20 cellular contexts compared by ENCODE assay signal in genomic region chr20:32559216-32559752, GRCh38. TPM values are rescaled to one million over a fixed set of nuclear protein-coding genes. Genes with fewer than 3 reads are reported as not detected.
DNase-seq lines count a peak whose midpoint lies in the region; ATAC-seq, FAIRE-seq and TF ChIP-seq lines count a peak whose summit lies in the region.
"Had no signal": no experiment of that assay in that cellular context is flagged by ENCODE, and none has a peak within 500 bp of the region (broad histone marks: within the 10 kb centered on the region; RNA-seq: fewer than 3 reads in every experiment).

No MANE protein-coding gene starts in this region.

- no peak for TF ChIP-seq RAD21 in GM12878 (IDR thresholded peaks at IDR 0.05; ENCODE audit: insufficient read depth, low read depth, low read length)

- H3K36me3 ChIP-seq in CD4-positive, CD25-positive, alpha-beta regulatory T cell (ENCODE audit: control insufficient read depth, insufficient read depth, low read length), result peaks cover 4% of the 10 kb centered on the region
- H3K36me3 ChIP-seq in CD8-positive, alpha-beta T cell (ENCODE audit: insufficient read depth, low read length), result no peaks in the 10 kb centered on the region
- no peaks in the 10 kb centered on the region for H3K36me3 ChIP-seq in GM12878 (ENCODE audit: control insufficient read depth in 2 of 2, insufficient read depth in 2 of 2, low read length in 1 of 2)
- H3K36me3 ChIP-seq: left lung, upper lobe of right lung had no signal

- TF ChIP-seq EP300 in GM12878 (IDR thresholded peaks at IDR 0.05; ENCODE audit: borderline replicate concordance in 1 of 2, control insufficient read depth in 1 of 2, low read depth in 2 of 2, low read length in 2 of 2), result no peak

- BruUV-seq in GM12878 (replicated peaks; lab: Mats Ljungman, UMichigan), result no TSS peak

- no peak for DNase-seq in CD4-positive, CD25-positive, alpha-beta regulatory T cell
- DNase-seq in CD8-positive, alpha-beta T cell, result no peak
- DNase-seq in GM12878 (ENCODE audit: low read depth, low spot score), result no peak
- no peak for DNase-seq in GM12891 (ENCODE audit: insufficient read length, low spot score)
- no peak for DNase-seq in mesenteric fat pad (ENCODE audit: low spot score)
- DNase-seq in hippocampal formation (lab: John Stamatoyannopoulos, UW), result no peak
- DNase-seq: activated naive CD4-positive, alpha-beta T cell treated with anti-CD3 and anti-CD28 coated beads, Interleukin-2, amount 50 U/mL, for 16 hours; Karpas-422; MV-4-11; NCI-H146; NK-92 treated with Interleukin-12 subunit alpha and Interleukin-12 subunit beta, amount 100 ng/mL, for 24 hours; psoas muscle; stimulated activated CD8-positive, alpha-beta memory T cell treated with anti-CD3 and anti-CD28 coated beads, Interleukin-4, amount 100 ng/mL, for 48 hours; upper lobe of right lung had no signal

- no peaks in the 10 kb centered on the region for H3K27me3 ChIP-seq in CD4-positive, CD25-positive, alpha-beta regulatory T cell (ENCODE audit: control insufficient read depth, insufficient read depth, low read length)
- no peaks in the 10 kb centered on the region for H3K27me3 ChIP-seq in CD8-positive, alpha-beta T cell (ENCODE audit: insufficient read depth, low read length)
- H3K27me3 ChIP-seq in GM12878 (replicated peaks in 1 of 2; ENCODE audit: control insufficient read depth in 2 of 2, insufficient read depth in 2 of 2, low read length in 1 of 2), result no peaks in the 10 kb centered on the region

- RAD21 ChIA-PET in GM12878 (lab: Charles Lee; ENCODE audit: unreplicated experiment), result no interaction called here

- peak overlapping the region in 2 of 3 donors; percentile 31 to 46 for H3K27ac Mint-ChIP-seq in CD4-positive, CD25-positive, alpha-beta regulatory T cell
- peak overlapping the region; percentile 23 for H3K27ac Mint-ChIP-seq in CD8-positive, alpha-beta T cell
- H3K27ac Mint-ChIP-seq in nephron, result peak overlapping the region in 2 of 3 experiments; percentile 41 to 42

- H3K4me3 ChIP-seq in CD4-positive, CD25-positive, alpha-beta regulatory T cell (ENCODE audit: low read depth, low read length), result no peak overlapping the region
- no peak overlapping the region for H3K4me3 ChIP-seq in CD8-positive, alpha-beta T cell (ENCODE audit: low read depth, low read length)
- H3K4me3 ChIP-seq in GM12878, result no peak overlapping the region
- H3K4me3 ChIP-seq: left lung, PC-9, psoas muscle, upper lobe of right lung had no signal

- H3K4me2 ChIP-seq in GM12878 (ENCODE audit: control insufficient read depth, insufficient read depth), result no peak overlapping the region
- H3K4me2 ChIP-seq: PC-9 had no signal

- intact Hi-C loops in CD8-positive, alpha-beta T cell (cut with DNase I, micrococcal nuclease), result no loop called here
- intact Hi-C loops in GM12878 (cut with micrococcal nuclease; ENCODE audit: unreplicated experiment), result no loop called here

- CTCF ChIA-PET in CD8-positive, alpha-beta T cell (lab: Charles Lee), result no interaction called here
- CTCF ChIA-PET in GM12878 (lab: Yijun Ruan, JAX), result no interaction called here

- TF ChIP-seq POLR2A in GM12878 (IDR thresholded peaks at IDR 0.05; ENCODE audit: low read depth, low read length) (no peak), GM12891 (IDR thresholded peaks at IDR 0.05; ENCODE audit: low read depth, low read length) (no peak)

- no peak for ATAC-seq in CD4-positive, CD25-positive, alpha-beta regulatory T cell (ENCODE audit: low read depth in 2 of 2)
- ATAC-seq in CD8-positive, alpha-beta T cell, result no peak
- ATAC-seq in GM12878 (no peak), HG03025 (IDR thresholded peaks at IDR 0.05; ENCODE audit: low FRiP score, unreplicated experiment) (no peak)
- ATAC-seq: activated CD4-positive, CD25-positive, alpha-beta regulatory T cell treated with anti-CD3 and anti-CD28 coated beads, Interleukin-2, amount 50 U/mL, for 24 hours; left lung had no signal

- H3K27me3 Mint-ChIP-seq in CD4-positive, CD25-positive, alpha-beta regulatory T cell, result no peaks in the 10 kb centered on the region
- H3K27me3 Mint-ChIP-seq in CD8-positive, alpha-beta T cell (ENCODE audit: low read depth), result no peaks in the 10 kb centered on the region
- H3K27me3 Mint-ChIP-seq in nephron (ENCODE audit: low read depth), result peaks cover 4% of the 10 kb centered on the region

- SMC1A ChIA-PET in GM12878 (lab: Charles Lee; ENCODE audit: uncharacterized antibody, unreplicated experiment), result interaction anchor here (0.6 kb wide), 1 partner anchor 53 kb away, joined by 3 read pairs; no protein-coding TSS in a partner anchor

- H3K4me3 Mint-ChIP-seq in CD4-positive, CD25-positive, alpha-beta regulatory T cell, result no peak overlapping the region
- no peak overlapping the region for H3K4me3 Mint-ChIP-seq in CD8-positive, alpha-beta T cell
- no peak overlapping the region for H3K4me3 Mint-ChIP-seq in nephron

- no peak overlapping the region for H3K9ac ChIP-seq in GM12878 (ENCODE audit: control insufficient read depth, insufficient read depth, low read length)

- H3K79me2 ChIP-seq in GM12878 (ENCODE audit: control insufficient read depth, insufficient read depth, low read length), result no peaks in the 10 kb centered on the region; the same call in 1 of the 2 replicates

- H3K4me1 Mint-ChIP-seq in CD4-positive, CD25-positive, alpha-beta regulatory T cell, result peaks cover 9 to 76% (median 38%) of the 10 kb centered on the region in 4 donors
- H3K4me1 Mint-ChIP-seq in CD8-positive, alpha-beta T cell (ENCODE audit: low read depth), result peaks cover 74% of the 10 kb centered on the region
- H3K4me1 Mint-ChIP-seq in nephron, result peaks cover 50% of the 10 kb centered on the region

- H3K36me3 Mint-ChIP-seq in CD4-positive, CD25-positive, alpha-beta regulatory T cell, result peaks cover 15% of the 10 kb centered on the region
- peaks cover 34% of the 10 kb centered on the region for H3K36me3 Mint-ChIP-seq in CD8-positive, alpha-beta T cell
- peaks cover 3% of the 10 kb centered on the region for H3K36me3 Mint-ChIP-seq in nephron (ENCODE audit: low read depth)

- no peaks in the 10 kb centered on the region for H3K9me3 Mint-ChIP-seq in CD4-positive, CD25-positive, alpha-beta regulatory T cell
- H3K9me3 Mint-ChIP-seq in CD8-positive, alpha-beta T cell, result no peaks in the 10 kb centered on the region
- H3K9me3 Mint-ChIP-seq in nephron, result no peaks in the 10 kb centered on the region

- in situ Hi-C loops in GM12878 (cut with MboI), result no loop called here

- no peaks in the 10 kb centered on the region for H3K9me3 ChIP-seq in CD4-positive, CD25-positive, alpha-beta regulatory T cell (ENCODE audit: control insufficient read depth in 2 of 2, low read length in 2 of 2)
- no peaks in the 10 kb centered on the region for H3K9me3 ChIP-seq in CD8-positive, alpha-beta T cell (ENCODE audit: low read length)
- H3K9me3 ChIP-seq in GM12878 (replicated peaks; ENCODE audit: control insufficient read depth, insufficient read depth, low read length), result no peaks in the 10 kb centered on the region
- H3K9me3 ChIP-seq: left lung, psoas muscle, upper lobe of right lung had no signal

- no peak overlapping the region for H3K27ac ChIP-seq in CD4-positive, CD25-positive, alpha-beta regulatory T cell (ENCODE audit: insufficient read depth, low read length, poor library complexity, severe bottlenecking)
- H3K27ac ChIP-seq in CD8-positive, alpha-beta T cell (ENCODE audit: low read depth, low read length), result no peak overlapping the region
- H3K27ac ChIP-seq in GM12878 (ENCODE audit: control insufficient read depth, insufficient read depth), result no peak overlapping the region
- H3K27ac ChIP-seq: epithelial cell of prostate, left lung, PC-9, psoas muscle, upper lobe of right lung had no signal

- TF ChIP-seq CTCF in CD8-positive, alpha-beta T cell (IDR thresholded peaks at IDR 0.05), result no peak
- TF ChIP-seq CTCF in GM12878 (IDR thresholded peaks at IDR 0.05 in 2 of 3, conservative IDR thresholded peaks at IDR 0.05 in 1 of 3; ENCODE audit: control insufficient read depth in 2 of 3, extremely low read depth in 1 of 3, insufficient read depth in 1 of 3, low read depth in 3 of 3, low read length in 3 of 3) (no peak), nephron (IDR thresholded peaks at IDR 0.05; ENCODE audit: unreplicated experiment in 3 of 3) (no peak)

- H3K4me1 ChIP-seq in CD4-positive, CD25-positive, alpha-beta regulatory T cell (ENCODE audit: control insufficient read depth, insufficient read depth, low read length, poor library complexity, severe bottlenecking), result peaks cover 42% of the 10 kb centered on the region
- peaks cover 69% of the 10 kb centered on the region for H3K4me1 ChIP-seq in CD8-positive, alpha-beta T cell (ENCODE audit: insufficient read depth, low read length)
- peaks cover 5% of the 10 kb centered on the region for H3K4me1 ChIP-seq in GM12878 (ENCODE audit: control insufficient read depth, insufficient read depth, low read length)
- H3K4me1 ChIP-seq: psoas muscle, upper lobe of right lung had no signal

- FAIRE-seq in GM12878 (lab: Jason Lieb, UNC), result no peak
- FAIRE-seq in GM12891 (lab: Jason Lieb, UNC), result no peak

- POLR2A ChIA-PET in CD8-positive, alpha-beta T cell (lab: Charles Lee), result interaction anchor here (1.0 to 5.7 kb wide), 2 partner anchors 17 to 21 kb away, joined by 3 to 28 read pairs; no protein-coding TSS in a partner anchor
- POLR2A ChIA-PET in GM12878 (lab: Charles Lee), result no interaction called here

- H2AFZ ChIP-seq in GM12878 (ENCODE audit: control insufficient read depth, low read depth, low read length), result no peak overlapping the region
- H2AFZ ChIP-seq: PC-9 had no signal

- H4K20me1 ChIP-seq in GM12878 (ENCODE audit: control insufficient read depth, insufficient read depth), result no peaks in the 10 kb centered on the region

- WGBS in GM12878 (ENCODE audit: insufficient coverage, insufficient replicate concordance, low lambda C conversion rate, missing lambda C conversion rate), result 71% methylated on average over 7 of the region's 7 CpGs

RNA-seq across cellular contexts. Expression of gene NOL4L, which starts 25.8 kb away (rescaled TPM):
- 84.8 TPM for total RNA-seq in CD4-positive, CD25-positive, alpha-beta regulatory T cell
- polyA plus RNA-seq in CD4-positive, CD25-positive, alpha-beta regulatory T cell, result 10 to 100 TPM in 3 of 4 donors, 1 to 10 TPM in 1; 7.1 to 11.4 (median 10.6) TPM
- 10 to 100 TPM; 39.1 to 39.7 TPM for total RNA-seq in CD8-positive, alpha-beta T cell
- 72.6 and 77.1 TPM in 2 replicates for total RNA-seq in GM12878 (2013; cell fraction: nucleolus; rRNA removed)
- 8.1 and 9.5 TPM in 2 replicates for total RNA-seq in GM12878 (2014; rRNA removed)
- total RNA-seq in GM12878 (2014; rRNA removed; fragmentation: Illumina TruSeq; extraction: Trizol), result 6.2 and 6.5 TPM in 2 replicates
- total RNA-seq in GM12878 (2021), result 24.0 and 30.0 TPM in 2 replicates
- 3.1 TPM for polyA plus RNA-seq in GM12878 (2011; ENCODE audit: low read depth)
- polyA plus RNA-seq in GM12878 (2011; rRNA removed), result 5.9 and 8.0 TPM in 2 replicates
- 6.0 and 6.7 TPM in 2 replicates for polyA plus RNA-seq in GM12878 (2011; cell fraction: cytosol; rRNA removed)
- polyA plus RNA-seq in GM12878 (2011; cell fraction: nucleus; rRNA removed), result 36.6 and 37.1 TPM in 2 replicates
- polyA plus RNA-seq in GM12878 (2012), result 6.1 and 6.9 TPM in 2 replicates
- 4.0 and 7.9 TPM in 2 replicates for polyA plus RNA-seq in GM12878 (2014; fragmentation: Illumina TruSeq; extraction: Trizol)
- polyA plus RNA-seq in GM12878 (2014; fragmentation: Nextera tagmentation; extraction: Ambion mirVana), result 1 to 10 TPM; 2.3 to 3.9 TPM
- 9.5 and 10.8 TPM in 2 replicates for polyA plus RNA-seq in GM12878 (2014; rRNA removed)
- polyA plus RNA-seq in GM12878 (2016; fragmentation: Nextera tagmentation; extraction: Ambion mirVana), result 1 to 10 TPM; 7.9 to 8.2 TPM
- 6.5 and 10.4 TPM in 2 replicates for polyA minus RNA-seq in GM12878 (2011; rRNA and poly(A)+ RNA removed)
- polyA minus RNA-seq in GM12878 (2011; cell fraction: cytosol; rRNA and poly(A)+ RNA removed), result 4.8 and 9.5 TPM in 2 replicates
- 6.6 and 14.4 TPM in 2 replicates for polyA minus RNA-seq in GM12878 (2011; cell fraction: nucleus; rRNA and poly(A)+ RNA removed)
- polyA plus RNA-seq in GM12891 (2012; ENCODE audit: low read depth, missing spikeins), result 12.7 TPM
- total RNA-seq in mesenteric fat pad, result 21.5 TPM
